ENCODE assay signal across 1 cellular context in the genomic region with DNA sequence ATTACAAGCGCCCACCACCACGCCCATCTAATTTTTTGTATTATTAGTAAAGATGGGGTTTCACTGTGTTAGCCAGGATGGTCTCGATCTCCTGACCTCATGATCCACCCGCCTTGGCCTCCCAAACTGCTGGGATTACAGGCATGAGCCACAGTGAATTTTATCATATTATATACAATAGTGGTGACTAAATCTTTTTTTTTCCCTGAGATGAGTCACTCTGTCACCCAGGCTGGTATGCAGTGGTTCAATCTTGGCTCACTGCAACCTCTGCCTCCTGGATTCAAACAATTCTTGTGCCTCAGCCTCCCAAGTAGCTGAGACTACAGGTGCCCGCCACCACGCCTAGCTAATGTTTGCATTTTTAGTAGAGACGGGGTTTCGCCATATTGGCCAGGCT.
A peak's percentile ranks its signal among the peaks of the same experiment; 100 is the strongest.
TF ChIP-seq lines count a peak whose summit lies in the region.

No MANE protein-coding gene starts in this region.

TF ChIP-seq in A549, 52 proteins besides CTCF, POLR2A, EP300 and RAD21:
- 0 out of 2 replicates have a peak, but pooled peaks have one; percentile 14 for TF ChIP-seq FOSL2 (IDR thresholded peaks at IDR 0.05)
- TF ChIP-seq FOSL2 (CRISPR knock-in tag; IDR thresholded peaks at IDR 0.05), result peak; percentile 30; the same call in 1 of the 2 replicates
TF ChIP-seq in A549: peak in this region for 1; not testable (repeated sequence) for 51.
